ENCODE assay signal across 16 cellular contexts in genomic region chr11:63686912-63687311, GRCh38. TPM values are rescaled to one million over a fixed set of nuclear protein-coding genes. Genes with fewer than 3 reads are reported as not detected.
DNase-seq lines count a peak whose midpoint lies in the region; ATAC-seq and TF ChIP-seq lines count a peak whose summit lies in the region.
"Had no signal": no experiment of that assay in that cellular context is flagged by ENCODE, and none has a peak within 500 bp of the region (broad histone marks: within the 10 kb centered on the region; RNA-seq: fewer than 3 reads in every experiment).

No MANE protein-coding gene starts in this region.

- H3K4me2 ChIP-seq in Loucy (ENCODE audit: low read depth, low read length, poor library complexity, severe bottlenecking) (peak overlapping the region; percentile 60), mesendoderm (ENCODE audit: low read length) (no peak overlapping the region)

- peaks cover 61% of the 10 kb centered on the region for H4K20me1 ChIP-seq in Loucy (ENCODE audit: insufficient read depth, low read length, poor library complexity, severe bottlenecking)

- H3K4me1 ChIP-seq in A673 (ENCODE audit: insufficient read depth, low read length, poor library complexity, severe bottlenecking) (peaks cover 70% of the 10 kb centered on the region), Loucy (ENCODE audit: insufficient read depth, low read length, poor library complexity, severe bottlenecking) (peaks cover 56% of the 10 kb centered on the region), neutrophil (ENCODE audit: control insufficient read depth in 1 of 2, insufficient read depth in 1 of 2, low read depth in 1 of 2, low read length in 1 of 2) (peaks cover 85 to 99% of the 10 kb centered on the region in 2 experiments), mesendoderm (ENCODE audit: control insufficient read depth, low read depth, low read length) (no peaks in the 10 kb centered on the region)

- no peak overlapping the region for H2BK15ac ChIP-seq in mesendoderm (replicated peaks; ENCODE audit: low read depth)

- no peak overlapping the region for H3K4me3 ChIP-seq in A673 (ENCODE audit: low read depth, low read length, poor library complexity, severe bottlenecking)
- H3K4me3 ChIP-seq in Loucy (ENCODE audit: low read length, poor library complexity, severe bottlenecking) = peak overlapping the region; percentile 5
- H3K4me3 ChIP-seq in neutrophil (ENCODE audit: low read depth in 1 of 2, low read length in 1 of 2) = peak overlapping the region; percentile 63 to 97
- no peak overlapping the region for H3K4me3 ChIP-seq in mesendoderm (ENCODE audit: low read length)
- no peak overlapping the region for H3K4me3 ChIP-seq in brain microvascular endothelial cell (ENCODE audit: low read depth, low read length)
- H3K4me3 ChIP-seq: GM12878 had no signal

- DNase-seq in A673 (ENCODE audit: low spot score) (peak; percentile 32), mesendoderm (no peak), brain microvascular endothelial cell (no peak), DMS153 (lab: John Stamatoyannopoulos, UW) (no peak)
- DNase-seq: Caco-2, H9, Karpas-422, NCI-H187 treated with DMSO at 0.1 percent for 48 hours, NCI-H446 treated with DMSO at 0.1 percent for 48 hours, NCI-H82 had no signal

- POLR2A ChIA-PET in A673 (lab: Charles Lee; ENCODE audit: low non-redundant PET) = interaction anchor here (0.6 to 0.8 kb wide), 2 partner anchors 10 to 11 kb away, joined by 12 to 13 read pairs; no protein-coding TSS in a partner anchor

- no peak overlapping the region for H3K18ac ChIP-seq in mesendoderm (ENCODE audit: low read length)

- intact Hi-C loops in A673 (cut with micrococcal nuclease; ENCODE audit: unreplicated experiment) = no loop called here
- intact Hi-C loops in dendritic cell treated with granulocyte-macrophage colony-stimulating factor and Interleukin-4, amounts not matched to agents 40 ng/mL and 50 ng/mL, for 4 days (cut with micrococcal nuclease) = no loop called here

- H3K27me3 ChIP-seq in A673 (replicated peaks; ENCODE audit: insufficient read depth, low read depth, low read length, poor library complexity) (no peaks in the 10 kb centered on the region), Loucy (ENCODE audit: insufficient read depth, low read length, poor library complexity, severe bottlenecking) (no peaks in the 10 kb centered on the region), neutrophil (no peaks in the 10 kb centered on the region), mesendoderm (ENCODE audit: insufficient read depth, low read length, poor library complexity) (no peaks in the 10 kb centered on the region), brain microvascular endothelial cell (replicated peaks) (no peaks in the 10 kb centered on the region)

- no peaks in the 10 kb centered on the region for H3K9me2 ChIP-seq in Loucy (replicated peaks; ENCODE audit: low read depth, low read length)

- H3K4ac ChIP-seq in mesendoderm (ENCODE audit: low read depth, low read length) = no peak overlapping the region

- TF ChIP-seq CTCF in A673 (conservative IDR thresholded peaks at IDR 0.05; ENCODE audit: low read depth, low read length) (no peak), Loucy (conservative IDR thresholded peaks at IDR 0.05; ENCODE audit: low read length) (no peak), neutrophil (IDR thresholded peaks at IDR 0.05) (no peak), brain microvascular endothelial cell (IDR thresholded peaks at IDR 0.05; ENCODE audit: low read depth, low read length, missing control alignments) (no peak)

- peaks cover 2% of the 10 kb centered on the region for H3K36me3 ChIP-seq in A673 (ENCODE audit: insufficient read depth, low read length, poor library complexity, severe bottlenecking)
- no peaks in the 10 kb centered on the region for H3K36me3 ChIP-seq in Loucy (ENCODE audit: insufficient read depth, low read length)
- peaks cover 10% of the 10 kb centered on the region for H3K36me3 ChIP-seq in neutrophil
- no peaks in the 10 kb centered on the region for H3K36me3 ChIP-seq in mesendoderm (ENCODE audit: control insufficient read depth, insufficient read depth, low read length)
- no peaks in the 10 kb centered on the region for H3K36me3 ChIP-seq in brain microvascular endothelial cell (replicated peaks)

- no peak overlapping the region for H2BK5ac ChIP-seq in mesendoderm (ENCODE audit: low read length)

- H3K9me3 ChIP-seq in A673 (ENCODE audit: low read depth, low read length, poor library complexity, severe bottlenecking) (no peaks in the 10 kb centered on the region), Loucy (ENCODE audit: insufficient read depth, low read depth, low read length) (no peaks in the 10 kb centered on the region), neutrophil (no peaks in the 10 kb centered on the region)
- H3K9me3 ChIP-seq: Caco-2 had no signal

- BruUV-seq in A673 (replicated peaks; lab: Mats Ljungman, UMichigan) = no TSS peak

- H3K23ac ChIP-seq in mesendoderm (ENCODE audit: low read length) = no peak overlapping the region

- no peak overlapping the region for H3K9ac ChIP-seq in Loucy (ENCODE audit: low read depth, low read length, poor library complexity, severe bottlenecking)
- no peak overlapping the region for H3K9ac ChIP-seq in mesendoderm (ENCODE audit: low read length)

- peaks cover 11% of the 10 kb centered on the region for H3K36me3 Mint-ChIP-seq in dendritic cell treated with granulocyte-macrophage colony-stimulating factor and Interleukin-4, amounts not matched to agents 40 ng/mL and 50 ng/mL, for 4 days (ENCODE audit: low read depth)

- H3K9me3 Mint-ChIP-seq in dendritic cell treated with granulocyte-macrophage colony-stimulating factor and Interleukin-4, amounts not matched to agents 40 ng/mL and 50 ng/mL, for 4 days = no peaks in the 10 kb centered on the region
- H3K9me3 Mint-ChIP-seq: H9 had no signal

- ATAC-seq in HG02840 (IDR thresholded peaks at IDR 0.05; ENCODE audit: low FRiP score, unreplicated experiment) = no peak

- H3K4me3 Mint-ChIP-seq in dendritic cell treated with granulocyte-macrophage colony-stimulating factor and Interleukin-4, amounts not matched to agents 40 ng/mL and 50 ng/mL, for 4 days = no peak overlapping the region
- H3K4me3 Mint-ChIP-seq: H9 had no signal

- WGBS in mesendoderm (ENCODE audit: extremely low coverage, insufficient coverage, low lambda C conversion rate) = no CpG with 5 or more reads among the region's 2 CpGs

- in situ Hi-C loops in brain microvascular endothelial cell (cut with HindIII; ENCODE audit: low pct_ligation_motif_present, low sequenced_read_pairs) = no loop called here

- no peak overlapping the region for H3K56ac ChIP-seq in mesendoderm (ENCODE audit: low read length)

- no peak overlapping the region for H2AK5ac ChIP-seq in mesendoderm (ENCODE audit: low read length)

- peaks cover 6% of the 10 kb centered on the region for H3K79me1 ChIP-seq in mesendoderm (ENCODE audit: low read length)

- no peak overlapping the region for H2BK120ac ChIP-seq in mesendoderm (ENCODE audit: low read depth, low read length)

- peaks cover 66% of the 10 kb centered on the region for H3K4me1 Mint-ChIP-seq in dendritic cell treated with granulocyte-macrophage colony-stimulating factor and Interleukin-4, amounts not matched to agents 40 ng/mL and 50 ng/mL, for 4 days (ENCODE audit: low read depth)

- H3K79me2 ChIP-seq in Loucy (ENCODE audit: insufficient read depth, low read length) (peaks cover 100% of the 10 kb centered on the region), mesendoderm (ENCODE audit: control insufficient read depth, insufficient read depth, low read length) (peaks cover 61% of the 10 kb centered on the region)

- H4K5ac ChIP-seq in mesendoderm (ENCODE audit: low read length) = no peak overlapping the region

- H3K27ac ChIP-seq in A673 (ENCODE audit: low read depth, low read length, poor library complexity, severe bottlenecking) (peak overlapping the region; percentile 84), neutrophil (peak overlapping the region; percentile 83), mesendoderm (ENCODE audit: low read depth, low read length) (no peak overlapping the region), brain microvascular endothelial cell (no peak overlapping the region)
- H3K27ac ChIP-seq: C4-2B had no signal

- no peak overlapping the region for H2AFZ ChIP-seq in Loucy (ENCODE audit: low read length)

- H4K8ac ChIP-seq in mesendoderm (ENCODE audit: low read depth, low read length) = no peak overlapping the region

- H3F3A ChIP-seq in Loucy (ENCODE audit: low read depth) = no peaks in the 10 kb centered on the region

- H3K27ac Mint-ChIP-seq in dendritic cell treated with granulocyte-macrophage colony-stimulating factor and Interleukin-4, amounts not matched to agents 40 ng/mL and 50 ng/mL, for 4 days = peak overlapping the region; percentile 4

- H3K27me3 Mint-ChIP-seq in dendritic cell treated with granulocyte-macrophage colony-stimulating factor and Interleukin-4, amounts not matched to agents 40 ng/mL and 50 ng/mL, for 4 days = no peaks in the 10 kb centered on the region

- CTCF ChIA-PET in A673 (lab: Charles Lee) = interaction anchor here (0.7 kb wide), 1 partner anchor 31 kb away, joined by 3 read pairs; no protein-coding TSS in a partner anchor

RNA-seq across cellular contexts. Expression of gene RTN3, which starts 5.6 kb away (rescaled TPM):
- total RNA-seq in A673 (2021) = 268 and 275 TPM in 2 replicates
- polyA plus RNA-seq in mesendoderm (2013, experiment 1 of 2) = 117 TPM
- polyA plus RNA-seq in mesendoderm (2013, experiment 2 of 2) = 119 TPM

RNA-seq across cellular contexts. Expression of gene ATL3, which starts 15.7 kb away (rescaled TPM):
- 53.8 and 63.9 TPM in 2 replicates for total RNA-seq in A673 (2021)
- polyA plus RNA-seq in mesendoderm (2013, experiment 1 of 2) = 10.2 TPM
- polyA plus RNA-seq in mesendoderm (2013, experiment 2 of 2) = 9.7 TPM

Comparison
In these comparisons a context has a peak if more than half of its experiments do, and no peak if none do; other contexts are left out.
1. H3K27ac ChIP-seq: peak in A673 (single experiment) and neutrophil (single experiment); none in mesendoderm (single experiment) and brain microvascular endothelial cell (single experiment).
2. H3K4me3 ChIP-seq: peak in Loucy (single experiment) and neutrophil (2 of 2); none in A673 (single experiment), mesendoderm (single experiment) and brain microvascular endothelial cell (single experiment).